ENCODE assay signal across 8 cellular contexts in genomic region chr7:154928136-154929005, GRCh38.
DNase-seq lines count a peak whose midpoint lies in the region; ATAC-seq and TF ChIP-seq lines count a peak whose summit lies in the region.

No MANE protein-coding gene starts in this region.

- peaks cover 13 to 17% of the 10 kb centered on the region in 2 donors for H3K4me1 ChIP-seq in naive thymus-derived CD4-positive, alpha-beta T cell (ENCODE audit: control insufficient read depth in 2 of 2, insufficient read depth in 2 of 2, low read length in 2 of 2)
- H3K4me1 ChIP-seq in upper lobe of left lung = peaks cover 6 to 20% (median 14%) of the 10 kb centered on the region in 4 donors

- no peaks in the 10 kb centered on the region for H3K9me3 ChIP-seq in naive thymus-derived CD4-positive, alpha-beta T cell (ENCODE audit: control insufficient read depth in 2 of 3, low read length in 3 of 3)
- no peaks in the 10 kb centered on the region for H3K9me3 ChIP-seq in upper lobe of left lung

- H3K27ac ChIP-seq in epithelial cell of prostate (peak overlapping the region; percentile 73), upper lobe of left lung (peak overlapping the region; percentile 87 to 94 (median 92))
- peak overlapping the region; percentile 90 for H3K27ac ChIP-seq in naive thymus-derived CD4-positive, alpha-beta T cell (ENCODE audit: low read depth, low read length)

- peaks cover 6% of the 10 kb centered on the region for H3K36me3 Mint-ChIP-seq in activated CD4-positive, alpha-beta memory T cell treated with anti-CD3 and anti-CD28 coated beads for 36 hours
- H3K36me3 Mint-ChIP-seq in naive thymus-derived CD4-positive, alpha-beta T cell = peaks cover 2 to 14% (median 8%) of the 10 kb centered on the region in 5 donors

- POLR2A ChIA-PET in activated CD4-positive, alpha-beta memory T cell treated with anti-CD3 and anti-CD28 coated beads for 36 hours (lab: Charles Lee) = interaction anchor here (1.0 to 1.4 kb wide), 3 partner anchors 75 to 371 kb away, joined by 3 to 4 read pairs (median 3); partner anchors contain the start of gene PAXIP1
- POLR2A ChIA-PET in naive thymus-derived CD4-positive, alpha-beta T cell (lab: Charles Lee) = interaction anchor here (0.6 to 2.9 kb wide), 11 partner anchors 13 to 417 kb away, joined by 3 to 17 read pairs (median 4); partner anchors contain the start of genes INSIG1 and PAXIP1

- peak; percentile 99 for DNase-seq in CD1c-positive myeloid dendritic cell (ENCODE audit: extremely low spot score)
- DNase-seq in NCI-H524 treated with DMSO at 0.1 percent for 48 hours (lab: John Stamatoyannopoulos, UW) = peak; percentile 15
- peak; percentile 48 for DNase-seq in activated CD4-positive, alpha-beta memory T cell treated with anti-CD3 and anti-CD28 coated beads for 36 hours
- peak; percentile 43 for DNase-seq in epithelial cell of prostate (ENCODE audit: low read depth, low spot score)
- peak; percentile 24 to 96 (median 94) for DNase-seq in naive thymus-derived CD4-positive, alpha-beta T cell
- no peak for DNase-seq in upper lobe of left lung

- peak in 2 of 4 donors; percentile 8 to 10 for TF ChIP-seq POLR2A in upper lobe of left lung (IDR thresholded peaks at IDR 0.05)

- peaks cover 6% of the 10 kb centered on the region for H3K9me3 Mint-ChIP-seq in activated CD4-positive, alpha-beta memory T cell treated with anti-CD3 and anti-CD28 coated beads for 36 hours
- peaks cover 0 to 4% (median 2%) of the 10 kb centered on the region in 11 donors for H3K9me3 Mint-ChIP-seq in naive thymus-derived CD4-positive, alpha-beta T cell

- no peaks in the 10 kb centered on the region for H3K27me3 ChIP-seq in naive thymus-derived CD4-positive, alpha-beta T cell (ENCODE audit: control insufficient read depth in 2 of 2, insufficient read depth in 2 of 2, low read length in 2 of 2)
- no peaks in the 10 kb centered on the region for H3K27me3 ChIP-seq in upper lobe of left lung

- ATAC-seq in GM19025 (IDR thresholded peaks at IDR 0.05; ENCODE audit: low read depth, unreplicated experiment) (peak; percentile 83), HG03135 (IDR thresholded peaks at IDR 0.05; ENCODE audit: unreplicated experiment) (peak; percentile 81), upper lobe of left lung (ENCODE audit: low FRiP score in 2 of 2) (peak; percentile 90 to 94)
- peak; percentile 90 for ATAC-seq in naive thymus-derived CD4-positive, alpha-beta T cell

- H3K27ac Mint-ChIP-seq in activated CD4-positive, alpha-beta memory T cell treated with anti-CD3 and anti-CD28 coated beads for 36 hours = peak overlapping the region; percentile 94
- H3K27ac Mint-ChIP-seq in naive thymus-derived CD4-positive, alpha-beta T cell = peak overlapping the region; percentile 95 to 99 (median 98)

- H3K4me3 ChIP-seq in naive thymus-derived CD4-positive, alpha-beta T cell (ENCODE audit: low read length) = peak overlapping the region; percentile 81
- peak overlapping the region; percentile 54 to 65 (median 60) for H3K4me3 ChIP-seq in upper lobe of left lung

- no peaks in the 10 kb centered on the region for H3K27me3 Mint-ChIP-seq in activated CD4-positive, alpha-beta memory T cell treated with anti-CD3 and anti-CD28 coated beads for 36 hours
- peaks cover 0 to 16% (median 0%) of the 10 kb centered on the region in 5 donors for H3K27me3 Mint-ChIP-seq in naive thymus-derived CD4-positive, alpha-beta T cell

- H3K36me3 ChIP-seq in naive thymus-derived CD4-positive, alpha-beta T cell (ENCODE audit: control insufficient read depth in 2 of 3, insufficient read depth in 3 of 3, low read length in 3 of 3) = no peaks in the 10 kb centered on the region
- no peaks in the 10 kb centered on the region for H3K36me3 ChIP-seq in upper lobe of left lung

- WGBS in upper lobe of left lung, 2 donors = 4% methylated on average over 16 to 17 of the region's 17 CpGs

- CTCF ChIA-PET in activated CD4-positive, alpha-beta memory T cell treated with anti-CD3 and anti-CD28 coated beads for 36 hours (lab: Charles Lee) = interaction anchor here (0.6 to 4.2 kb wide), 42 partner anchors 9 to 836 kb away, joined by 3 to 70 read pairs (median 6); partner anchors contain the start of gene PAXIP1
- CTCF ChIA-PET in naive thymus-derived CD4-positive, alpha-beta T cell (lab: Charles Lee) = interaction anchor here (0.7 to 2.7 kb wide), 15 partner anchors 9 to 662 kb away, joined by 3 to 40 read pairs (median 4); no protein-coding TSS in a partner anchor

- peak in 1 of 6 experiments; percentile 3 for TF ChIP-seq CTCF in upper lobe of left lung (IDR thresholded peaks at IDR 0.05)

- intact Hi-C loops in activated CD4-positive, alpha-beta memory T cell treated with anti-CD3 and anti-CD28 coated beads for 36 hours (cut with micrococcal nuclease) = loop anchor here (1.0 to 10.0 kb wide), 6 partner anchors 25 to 1849 kb away; no protein-coding TSS in a partner anchor
- intact Hi-C loops in naive thymus-derived CD4-positive, alpha-beta T cell (cut with micrococcal nuclease) = loop anchor here (1.0 to 5.0 kb wide), 13 partner anchors 14 to 836 kb away; partner anchors contain the start of genes HTR5A (in 2 of the 2), INSIG1 (in 2 of the 2) and PAXIP1 (in 2 of the 2)

- H3K4me1 Mint-ChIP-seq in activated CD4-positive, alpha-beta memory T cell treated with anti-CD3 and anti-CD28 coated beads for 36 hours (ENCODE audit: low read depth) = peaks cover 24% of the 10 kb centered on the region
- H3K4me1 Mint-ChIP-seq in naive thymus-derived CD4-positive, alpha-beta T cell = peaks cover 14 to 40% (median 34%) of the 10 kb centered on the region in 7 donors

- H3K4me3 Mint-ChIP-seq in activated CD4-positive, alpha-beta memory T cell treated with anti-CD3 and anti-CD28 coated beads for 36 hours = peak overlapping the region; percentile 95
- H3K4me3 Mint-ChIP-seq in naive thymus-derived CD4-positive, alpha-beta T cell = peak overlapping the region; percentile 92 to 100 (median 94)

- no peak for TF ChIP-seq EP300 in upper lobe of left lung (IDR thresholded peaks at IDR 0.05)

Comparison
In these comparisons a context has a peak if more than half of its experiments do, and no peak if none do; other contexts are left out.
1. DNase-seq: peak in CD1c-positive myeloid dendritic cell (single experiment), NCI-H524 treated with DMSO at 0.1 percent for 48 hours (single experiment), activated CD4-positive, alpha-beta memory T cell treated with anti-CD3 and anti-CD28 coated beads for 36 hours (single experiment), epithelial cell of prostate (single experiment) and naive thymus-derived CD4-positive, alpha-beta T cell (9 of 9); none in upper lobe of left lung (0 of 2).
2. Peak in every context shown above with its lines, with median percentiles within 50 percentile points of each other: ATAC-seq and H3K27ac ChIP-seq.